ENCODE assay signal across 8 cellular contexts in the genomic region with DNA sequence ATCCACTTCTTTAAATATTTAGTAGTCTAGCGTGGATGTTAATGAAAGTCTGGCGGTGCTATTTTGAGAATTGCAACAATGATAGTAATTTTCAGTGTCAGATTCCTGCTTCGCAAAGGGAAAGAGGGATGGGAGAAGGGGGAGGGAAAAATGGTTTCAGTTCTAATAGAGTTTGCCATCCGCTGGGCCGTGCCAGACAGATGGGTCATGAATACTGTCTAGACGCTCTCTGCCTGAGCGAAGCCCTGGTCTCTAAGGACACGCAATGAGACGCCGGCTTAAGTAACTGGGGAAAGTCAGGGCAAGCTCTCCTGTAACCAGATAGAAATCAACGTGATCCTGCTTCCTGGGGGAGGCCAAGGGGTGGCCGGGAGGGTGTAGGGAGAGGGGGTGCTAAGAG.
DNase-seq lines count a peak whose midpoint lies in the region; ATAC-seq and TF ChIP-seq lines count a peak whose summit lies in the region.

No MANE protein-coding gene starts in this region.

- no peaks in the 10 kb centered on the region for H3K36me3 ChIP-seq in osteoblast (ENCODE audit: insufficient read depth, low read length)

- peak overlapping the region; percentile 49 for H2AFZ ChIP-seq in osteoblast (ENCODE audit: low read length)

- peaks cover 4% of the 10 kb centered on the region for H3K27me3 ChIP-seq in osteoblast (ENCODE audit: insufficient read depth, low read length)

- no peaks in the 10 kb centered on the region for H3K9me3 ChIP-seq in osteoblast (ENCODE audit: low read depth, low read length)

- H3K4me2 ChIP-seq in osteoblast (ENCODE audit: insufficient read depth, low read length) = peak overlapping the region; percentile 81

- no peak for TF ChIP-seq CTCF in osteoblast (IDR thresholded peaks at IDR 0.05; ENCODE audit: extremely low read depth, low read depth, low read length)

- ATAC-seq in HG03045 (IDR thresholded peaks at IDR 0.05; ENCODE audit: unreplicated experiment) (no peak), GM19395 (IDR thresholded peaks at IDR 0.05; ENCODE audit: unreplicated experiment) (no peak)

- DNase-seq in DMS 273 treated with DMSO at 0.1 percent for 48 hours (lab: John Stamatoyannopoulos, UW) = peak; percentile 54
- peak; percentile 70 for DNase-seq in NCI-H345 (lab: John Stamatoyannopoulos, UW)
- peak; percentile 18 for DNase-seq in epithelial cell of prostate (ENCODE audit: low read depth, low spot score)
- peak; percentile 90 for DNase-seq in osteoblast (ENCODE audit: insufficient read length, low spot score, missing footprints)
- DNase-seq in NCI-H446 (lab: John Stamatoyannopoulos, UW) = no peak
- DNase-seq in erythroblast (lab: John Stamatoyannopoulos, UW) = no peak

- H4K20me1 ChIP-seq in osteoblast (ENCODE audit: insufficient read depth, low read length) = no peaks in the 10 kb centered on the region

- H3K79me2 ChIP-seq in osteoblast (ENCODE audit: insufficient read depth, low read length) = no peaks in the 10 kb centered on the region

- H3K4me1 ChIP-seq in osteoblast (ENCODE audit: insufficient read depth, low read length) = peaks cover 10% of the 10 kb centered on the region

- H3K27ac ChIP-seq in epithelial cell of prostate = no peak overlapping the region
- peak overlapping the region; percentile 54 for H3K27ac ChIP-seq in osteoblast (ENCODE audit: low read depth, low read length)

- no peak for TF ChIP-seq POLR2A in erythroblast (IDR thresholded peaks at IDR 0.05; ENCODE audit: low read length)

- H3K4me3 ChIP-seq in osteoblast (ENCODE audit: insufficient read depth, low read length) = peak overlapping the region; percentile 49

Comparison
In these comparisons a context has a peak if more than half of its experiments do, and no peak if none do; other contexts are left out.
1. DNase-seq: peak in DMS 273 treated with DMSO at 0.1 percent for 48 hours (single experiment), NCI-H345 (single experiment), epithelial cell of prostate (single experiment) and osteoblast (single experiment); none in NCI-H446 (0 of 2) and erythroblast (0 of 2).